In genomic region chr12:123474493-123475255, GRCh38 we compare ENCODE assay signal across 12 cellular contexts. TPM values are rescaled to one million over a fixed set of nuclear protein-coding genes. Genes with fewer than 3 reads are reported as not detected.
A peak's percentile ranks its signal among the peaks of the same experiment; 100 is the strongest.
DNase-seq lines count a peak whose midpoint lies in the region; ATAC-seq and TF ChIP-seq lines count a peak whose summit lies in the region.
"Had no signal": no experiment of that assay in that cellular context is flagged by ENCODE, and none has a peak within 500 bp of the region (broad histone marks: within the 10 kb centered on the region; RNA-seq: fewer than 3 reads in every experiment).

No MANE protein-coding gene starts in this region.

- CTCF ChIA-PET in activated CD4-positive, alpha-beta T cell treated with anti-CD3 and anti-CD28 coated beads for 36 hours (lab: Charles Lee), result interaction anchor here (0.6 to 1.0 kb wide), 3 partner anchors 15 to 929 kb away, joined by 3 to 4 read pairs (median 3); no protein-coding TSS in a partner anchor
- CTCF ChIA-PET in activated CD8-positive, alpha-beta T cell treated with anti-CD3 and anti-CD28 coated beads, Interleukin-2, amount 10 ng/mL, durations not matched to agents 7 days and 5 days (lab: Charles Lee), result interaction anchor here (1.4 to 1.5 kb wide), 2 partner anchors 14 to 109 kb away, joined by 3 to 4 read pairs; no protein-coding TSS in a partner anchor

- peaks cover 0 to 92% (median 15%) of the 10 kb centered on the region in 9 donors for H3K36me3 ChIP-seq in heart right ventricle

- peak overlapping the region; percentile 81 for H3K27ac Mint-ChIP-seq in activated CD4-positive, alpha-beta T cell treated with anti-CD3 and anti-CD28 coated beads for 36 hours
- peak overlapping the region; percentile 65 for H3K27ac Mint-ChIP-seq in activated CD8-positive, alpha-beta T cell treated with anti-CD3 and anti-CD28 coated beads, Interleukin-2, amount 10 ng/mL, durations not matched to agents 7 days and 5 days
- peak overlapping the region; percentile 86 for H3K27ac Mint-ChIP-seq in stimulated activated naive B cell treated with anti-CD40 and anti-IgM and Interleukin-4, amounts not matched to agents 10 μg/mL and 1 μg/mL and 100 μg/mL, for 72 hours

- no peaks in the 10 kb centered on the region for H3K27me3 Mint-ChIP-seq in activated CD4-positive, alpha-beta T cell treated with anti-CD3 and anti-CD28 coated beads for 36 hours
- no peaks in the 10 kb centered on the region for H3K27me3 Mint-ChIP-seq in activated CD8-positive, alpha-beta T cell treated with anti-CD3 and anti-CD28 coated beads, Interleukin-2, amount 10 ng/mL, durations not matched to agents 7 days and 5 days (ENCODE audit: low read depth)
- no peaks in the 10 kb centered on the region for H3K27me3 Mint-ChIP-seq in stimulated activated naive B cell treated with anti-CD40 and anti-IgM and Interleukin-4, amounts not matched to agents 10 μg/mL and 1 μg/mL and 100 μg/mL, for 72 hours

- 45 to 61% methylated on average over 13 of the region's 13 CpGs for WGBS in heart right ventricle, 2 donors

- DNase-seq in activated CD4-positive, alpha-beta T cell treated with anti-CD3 and anti-CD28 coated beads for 36 hours, result no peak
- DNase-seq in activated CD4-positive, alpha-beta T cell treated with anti-CD3 and anti-CD28 coated beads for 4 hours, result no peak
- DNase-seq in activated CD8-positive, alpha-beta T cell treated with anti-CD3 and anti-CD28 coated beads, Interleukin-2, amount 10 ng/mL, durations not matched to agents 7 days and 5 days, result no peak
- DNase-seq in heart right ventricle, result peak in 1 of 2 donors; percentile 35
- DNase-seq in stimulated activated naive B cell treated with anti-CD40 and anti-IgM and Interleukin-4, amounts not matched to agents 10 μg/mL and 1 μg/mL and 100 μg/mL, for 72 hours, result no peak
- no peak for DNase-seq in Ammon's horn (ENCODE audit: low spot score)
- DNase-seq in NCI-H1930 (lab: John Stamatoyannopoulos, UW), result no peak
- DNase-seq: foreskin melanocyte, NCI-H226 had no signal

- no peaks in the 10 kb centered on the region for H3K27me3 ChIP-seq in heart right ventricle
- H3K27me3 ChIP-seq: vagina had no signal

- H3K9me3 Mint-ChIP-seq in activated CD4-positive, alpha-beta T cell treated with anti-CD3 and anti-CD28 coated beads for 36 hours (ENCODE audit: low read depth), result no peaks in the 10 kb centered on the region
- H3K9me3 Mint-ChIP-seq in activated CD8-positive, alpha-beta T cell treated with anti-CD3 and anti-CD28 coated beads, Interleukin-2, amount 10 ng/mL, durations not matched to agents 7 days and 5 days (ENCODE audit: insufficient read depth), result no peaks in the 10 kb centered on the region
- no peaks in the 10 kb centered on the region for H3K9me3 Mint-ChIP-seq in stimulated activated naive B cell treated with anti-CD40 and anti-IgM and Interleukin-4, amounts not matched to agents 10 μg/mL and 1 μg/mL and 100 μg/mL, for 72 hours

- H3K4me1 Mint-ChIP-seq in activated CD4-positive, alpha-beta T cell treated with anti-CD3 and anti-CD28 coated beads for 36 hours, result peaks cover 20% of the 10 kb centered on the region
- H3K4me1 Mint-ChIP-seq in activated CD8-positive, alpha-beta T cell treated with anti-CD3 and anti-CD28 coated beads, Interleukin-2, amount 10 ng/mL, durations not matched to agents 7 days and 5 days (ENCODE audit: low read depth), result peaks cover 11% of the 10 kb centered on the region
- peaks cover 16 to 20% of the 10 kb centered on the region in 2 donors for H3K4me1 Mint-ChIP-seq in stimulated activated naive B cell treated with anti-CD40 and anti-IgM and Interleukin-4, amounts not matched to agents 10 μg/mL and 1 μg/mL and 100 μg/mL, for 72 hours

- H3K36me3 Mint-ChIP-seq in activated CD4-positive, alpha-beta T cell treated with anti-CD3 and anti-CD28 coated beads for 36 hours (ENCODE audit: low read depth), result peaks cover 5% of the 10 kb centered on the region
- peaks cover 3% of the 10 kb centered on the region for H3K36me3 Mint-ChIP-seq in activated CD8-positive, alpha-beta T cell treated with anti-CD3 and anti-CD28 coated beads, Interleukin-2, amount 10 ng/mL, durations not matched to agents 7 days and 5 days (ENCODE audit: low read depth)
- peaks cover 19 to 35% of the 10 kb centered on the region in 2 donors for H3K36me3 Mint-ChIP-seq in stimulated activated naive B cell treated with anti-CD40 and anti-IgM and Interleukin-4, amounts not matched to agents 10 μg/mL and 1 μg/mL and 100 μg/mL, for 72 hours

- H3K27ac ChIP-seq in heart right ventricle, result peak overlapping the region; percentile 71 to 91 (median 85)
- H3K27ac ChIP-seq: vagina had no signal

- TF ChIP-seq CTCF in heart right ventricle (IDR thresholded peaks at IDR 0.05), result peak in 1 of 9 donors; percentile 9

- peaks cover 5 to 61% (median 31%) of the 10 kb centered on the region in 9 donors for H3K4me1 ChIP-seq in heart right ventricle
- H3K4me1 ChIP-seq: vagina had no signal

- no peaks in the 10 kb centered on the region for H3K9me3 ChIP-seq in heart right ventricle
- H3K9me3 ChIP-seq: vagina had no signal

- POLR2A ChIA-PET in activated CD4-positive, alpha-beta T cell treated with anti-CD3 and anti-CD28 coated beads for 36 hours (lab: Charles Lee), result interaction anchor here (0.6 to 1.0 kb wide), 3 partner anchors 23 to 119 kb away, joined by 3 to 4 read pairs (median 3); no protein-coding TSS in a partner anchor
- POLR2A ChIA-PET in activated CD8-positive, alpha-beta T cell treated with anti-CD3 and anti-CD28 coated beads, Interleukin-2, amount 10 ng/mL, durations not matched to agents 7 days and 5 days (lab: Charles Lee), result interaction anchor here (1.0 to 1.3 kb wide), 2 partner anchors 11 to 17 kb away, joined by 3 to 4 read pairs; partner anchors contain the start of gene SNRNP35

- no peak overlapping the region for H3K4me3 Mint-ChIP-seq in activated CD4-positive, alpha-beta T cell treated with anti-CD3 and anti-CD28 coated beads for 36 hours
- no peak overlapping the region for H3K4me3 Mint-ChIP-seq in activated CD8-positive, alpha-beta T cell treated with anti-CD3 and anti-CD28 coated beads, Interleukin-2, amount 10 ng/mL, durations not matched to agents 7 days and 5 days
- no peak overlapping the region for H3K4me3 Mint-ChIP-seq in stimulated activated naive B cell treated with anti-CD40 and anti-IgM and Interleukin-4, amounts not matched to agents 10 μg/mL and 1 μg/mL and 100 μg/mL, for 72 hours

- H3K4me3 ChIP-seq in heart right ventricle, result peak overlapping the region in 3 of 10 donors; percentile 7 to 22 (median 15)
- H3K4me3 ChIP-seq: lung, vagina had no signal

- intact Hi-C loops in activated CD4-positive, alpha-beta T cell treated with anti-CD3 and anti-CD28 coated beads for 36 hours (cut with DNase I, micrococcal nuclease), result no loop called here
- intact Hi-C loops in heart right ventricle (cut with DNase I), result loop anchor here in 5 of 10 donors (5.0 kb wide), 2 partner anchors 43 to 58 kb away; partner anchors contain the start of gene RILPL1 (in 5 of the 5)

- peak; percentile 77 for ATAC-seq in activated CD4-positive, alpha-beta T cell treated with anti-CD3 and anti-CD28 coated beads for 36 hours
- no peak for ATAC-seq in activated CD8-positive, alpha-beta T cell treated with anti-CD3 and anti-CD28 coated beads, Interleukin-2, amount 10 ng/mL, durations not matched to agents 7 days and 5 days
- ATAC-seq in heart right ventricle, result peak in 7 of 8 donors; percentile 29 to 66 (median 38)
- peak in 1 of 2 donors; percentile 50 for ATAC-seq in stimulated activated naive B cell treated with anti-CD40 and anti-IgM and Interleukin-4, amounts not matched to agents 10 μg/mL and 1 μg/mL and 100 μg/mL, for 72 hours (replicated peaks)
- no peak for ATAC-seq in HG02852 (IDR thresholded peaks at IDR 0.05; ENCODE audit: unreplicated experiment)

RNA-seq across cellular contexts. Expression of gene SNRNP35, which starts 16.7 kb away (rescaled TPM):
- total RNA-seq in activated CD4-positive, alpha-beta T cell treated with anti-CD3 and anti-CD28 coated beads for 36 hours, result 10 to 100 TPM; 24.1 to 24.8 TPM
- total RNA-seq in activated CD8-positive, alpha-beta T cell treated with anti-CD3 and anti-CD28 coated beads, Interleukin-2, amount 10 ng/mL, durations not matched to agents 7 days and 5 days, result 10 to 100 TPM; 22.9 to 24.1 TPM
- total RNA-seq in heart right ventricle, result 10 to 100 TPM; 18.0 to 32.4 (median 19.5) TPM
- polyA plus RNA-seq in heart right ventricle, result 100 to 1,000 TPM in 1 of 2 donors, 10 to 100 TPM in 1; 27.6 to 117 TPM

RNA-seq across cellular contexts. Expression of gene RILPL2, which starts 38.2 kb away (rescaled TPM):
- total RNA-seq in activated CD4-positive, alpha-beta T cell treated with anti-CD3 and anti-CD28 coated beads for 36 hours, result 10 to 100 TPM; 10.4 to 12.1 TPM
- 1 to 10 TPM; 4.7 to 5.1 TPM for total RNA-seq in activated CD8-positive, alpha-beta T cell treated with anti-CD3 and anti-CD28 coated beads, Interleukin-2, amount 10 ng/mL, durations not matched to agents 7 days and 5 days
- total RNA-seq in heart right ventricle, result 1 to 10 TPM; 1.5 to 3.5 (median 2.0) TPM
- 1 to 10 TPM; 2.8 to 3.2 TPM for polyA plus RNA-seq in heart right ventricle

RNA-seq across cellular contexts. Expression of gene RILPL1, which starts 58.8 kb away (rescaled TPM):
- 1 to 10 TPM; 4.7 to 5.3 TPM for total RNA-seq in activated CD4-positive, alpha-beta T cell treated with anti-CD3 and anti-CD28 coated beads for 36 hours
- total RNA-seq in activated CD8-positive, alpha-beta T cell treated with anti-CD3 and anti-CD28 coated beads, Interleukin-2, amount 10 ng/mL, durations not matched to agents 7 days and 5 days, result under 1 TPM; 0.91 to 0.92 TPM
- total RNA-seq in heart right ventricle, result 100 to 1,000 TPM in 3 of 10 donors, 10 to 100 TPM in 7; 71.4 to 132 (median 86.6) TPM
- polyA plus RNA-seq in heart right ventricle, result 100 to 1,000 TPM in 1 of 2 donors, 10 to 100 TPM in 1; 78.7 to 106 TPM

Comparison
In these comparisons a context has a peak if more than half of its experiments do, and no peak if none do; other contexts are left out.
1. ATAC-seq: peak in activated CD4-positive, alpha-beta T cell treated with anti-CD3 and anti-CD28 coated beads for 36 hours (single experiment) and heart right ventricle (7 of 8); none in activated CD8-positive, alpha-beta T cell treated with anti-CD3 and anti-CD28 coated beads, Interleukin-2, amount 10 ng/mL, durations not matched to agents 7 days and 5 days (single experiment) and HG02852 (single experiment).
2. RNA of gene RILPL1, which starts 58.8 kb away (total RNA-seq): 71.4 to 132 TPM in heart right ventricle; 4.7 to 5.3 TPM in activated CD4-positive, alpha-beta T cell treated with anti-CD3 and anti-CD28 coated beads for 36 hours and 0.91 to 0.92 TPM in activated CD8-positive, alpha-beta T cell treated with anti-CD3 and anti-CD28 coated beads, Interleukin-2, amount 10 ng/mL, durations not matched to agents 7 days and 5 days; every median in the first group is over 10 times any median in the second.
3. Peak in every context shown above with its lines, with median percentiles within 50 percentile points of each other: H3K27ac Mint-ChIP-seq.